ENCODE assay signal across 8 cellular contexts in genomic region chr2:98455494-98455976, GRCh38. TPM values are rescaled to one million over a fixed set of nuclear protein-coding genes. Genes with fewer than 3 reads are reported as not detected.
DNase-seq lines count a peak whose midpoint lies in the region; ATAC-seq and TF ChIP-seq lines count a peak whose summit lies in the region.

No MANE protein-coding gene starts in this region.

- peak; percentile 2 for DNase-seq in GM03348 (ENCODE audit: low spot score)
- no peak for DNase-seq in OCI-LY7 (ENCODE audit: low spot score)
- DNase-seq in esophagus muscularis mucosa (ENCODE audit: extremely low spot score): no peak
- DNase-seq in stimulated activated naive CD8-positive, alpha-beta T cell treated with anti-CD3 and anti-CD28 coated beads, Interleukin-15, Interleukin-2, amounts not matched to agents 100 U/mL and 50 U/mL, for 24 hours: peak; percentile 32
- no peak for DNase-seq in HCEC 1CT
- DNase-seq in ascending aorta (ENCODE audit: low spot score in 2 of 2): no peak
- DNase-seq in SJCRH30: no peak

- no peak for TF ChIP-seq POLR2A in esophagus muscularis mucosa (IDR thresholded peaks at IDR 0.05; ENCODE audit: low read depth)

- H3K36me3 ChIP-seq in OCI-LY7 (ENCODE audit: insufficient read depth, low read length) (no peaks in the 10 kb centered on the region; the same call in 1 of the 2 replicates), esophagus muscularis mucosa (peaks cover 0 to 4% (median 0%) of the 10 kb centered on the region in 4 donors), ascending aorta (no peaks in the 10 kb centered on the region), SJCRH30 (no peaks in the 10 kb centered on the region)

- 0 out of 2 replicates have a peak, but pooled peaks cover 3% of the 10 kb centered on the region for H3K79me2 ChIP-seq in OCI-LY7 (ENCODE audit: insufficient read depth, low read depth, low read length)

- peak overlapping the region; percentile 2; the same call in 1 of the 2 replicates for H3K4me2 ChIP-seq in OCI-LY7 (ENCODE audit: low read length)

- no peak overlapping the region for H2AFZ ChIP-seq in OCI-LY7 (ENCODE audit: low read length)

- TF ChIP-seq CTCF in OCI-LY7 (conservative IDR thresholded peaks at IDR 0.05; ENCODE audit: low read length) (no peak), esophagus muscularis mucosa (IDR thresholded peaks at IDR 0.05) (no peak), ascending aorta (IDR thresholded peaks at IDR 0.05) (no peak)

- WGBS in esophagus muscularis mucosa: 57% methylated on average over 4 of the region's 4 CpGs

- H4K20me1 ChIP-seq in OCI-LY7 (ENCODE audit: insufficient read depth, low read length): no peaks in the 10 kb centered on the region

- CTCF ChIA-PET in OCI-LY7 (lab: Charles Lee; ENCODE audit: unreplicated experiment): interaction anchor here (2.6 kb wide), 1 partner anchor 32 kb away, joined by 6 read pairs; no protein-coding TSS in a partner anchor

- intact Hi-C loops in OCI-LY7 (cut with micrococcal nuclease; ENCODE audit: unreplicated experiment) (no loop called here), esophagus muscularis mucosa (cut with DNase I) (no loop called here), ascending aorta (cut with DNase I) (no loop called here)

- H3K27ac ChIP-seq in OCI-LY7 (ENCODE audit: low read depth, low read length, poor library complexity, severe bottlenecking) (no peak overlapping the region), esophagus muscularis mucosa (replicated peaks in 1 of 4) (peak overlapping the region; percentile 46 to 71 (median 56)), ascending aorta (no peak overlapping the region), SJCRH30 (no peak overlapping the region)

- no peak for TF ChIP-seq EP300 in esophagus muscularis mucosa (IDR thresholded peaks at IDR 0.05)

- no peaks in the 10 kb centered on the region for H3K9me2 ChIP-seq in OCI-LY7 (ENCODE audit: insufficient read depth, low read length)

- POLR2A ChIA-PET in OCI-LY7 (lab: Charles Lee): interaction anchor here (0.6 to 1.0 kb wide), 2 partner anchors 16 to 334 kb away, joined by 3 read pairs; no protein-coding TSS in a partner anchor

- H3K27me3 ChIP-seq in esophagus muscularis mucosa (no peaks in the 10 kb centered on the region), ascending aorta (no peaks in the 10 kb centered on the region), SJCRH30 (no peaks in the 10 kb centered on the region)

- peak; percentile 62 for ATAC-seq in GM21723 (IDR thresholded peaks at IDR 0.05; ENCODE audit: unreplicated experiment)
- ATAC-seq in stimulated activated naive CD8-positive, alpha-beta T cell treated with anti-CD3 and anti-CD28 coated beads, Interleukin-15, Interleukin-2, amounts not matched to agents 100 U/mL and 50 U/mL, for 24 hours: peak; percentile 40

- H3K4me1 ChIP-seq in OCI-LY7 (ENCODE audit: insufficient read depth, low read length, poor library complexity, severe bottlenecking) (peaks cover 34% of the 10 kb centered on the region), esophagus muscularis mucosa (peaks cover 34 to 97% (median 86%) of the 10 kb centered on the region in 4 donors), ascending aorta (no peaks in the 10 kb centered on the region), SJCRH30 (no peaks in the 10 kb centered on the region)

- H3K9me3 ChIP-seq in OCI-LY7 (ENCODE audit: low read length) (no peaks in the 10 kb centered on the region), esophagus muscularis mucosa (no peaks in the 10 kb centered on the region), ascending aorta (no peaks in the 10 kb centered on the region), SJCRH30 (replicated peaks) (no peaks in the 10 kb centered on the region)

- H3K4me3 ChIP-seq in OCI-LY7 (ENCODE audit: low read depth, low read length, poor library complexity, severe bottlenecking): no peak overlapping the region
- no peak overlapping the region for H3K4me3 ChIP-seq in esophagus muscularis mucosa
- H3K4me3 ChIP-seq in ascending aorta: no peak overlapping the region
- no peak overlapping the region for H3K4me3 ChIP-seq in SJCRH30

- BruUV-seq in OCI-LY7 (replicated peaks; lab: Mats Ljungman, UMichigan): no TSS peak

RNA-seq across cellular contexts. Expression of gene INPP4A, which starts 10.9 kb away (rescaled TPM):
- 14.3 and 28.5 TPM in 2 replicates for total RNA-seq in OCI-LY7 (2014; rRNA removed; shearing (Covaris generic))
- 27.5 and 28.6 TPM in 2 replicates for total RNA-seq in OCI-LY7 (2022)
- 10 to 100 TPM; 30.7 to 58.9 (median 39.4) TPM for total RNA-seq in esophagus muscularis mucosa
- total RNA-seq in ascending aorta: 52.8 TPM
- total RNA-seq in SJCRH30 (2014; rRNA removed; shearing (Covaris generic)): 21.4 and 25.0 TPM in 2 replicates

Comparison
In these comparisons a context has a peak if more than half of its experiments do, and no peak if none do; other contexts are left out.
1. DNase-seq: peak in GM03348 (single experiment) and stimulated activated naive CD8-positive, alpha-beta T cell treated with anti-CD3 and anti-CD28 coated beads, Interleukin-15, Interleukin-2, amounts not matched to agents 100 U/mL and 50 U/mL, for 24 hours (single experiment); none in OCI-LY7 (single experiment), esophagus muscularis mucosa (single experiment), HCEC 1CT (single experiment), ascending aorta (0 of 2) and SJCRH30 (0 of 2).
2. H3K27ac ChIP-seq: peak in esophagus muscularis mucosa (4 of 4); none in OCI-LY7 (single experiment), ascending aorta (0 of 2) and SJCRH30 (single experiment).